ENCODE assay signal across 16 cellular contexts in genomic region chr21:45700461-45700860, GRCh38. TPM values are rescaled to one million over a fixed set of nuclear protein-coding genes. Genes with fewer than 3 reads are reported as not detected.
DNase-seq lines count a peak whose midpoint lies in the region; ATAC-seq and TF ChIP-seq lines count a peak whose summit lies in the region.
"Had no signal": no experiment of that assay in that cellular context is flagged by ENCODE, and none has a peak within 500 bp of the region (broad histone marks: within the 10 kb centered on the region; RNA-seq: fewer than 3 reads in every experiment).

No MANE protein-coding gene starts in this region.

- peaks cover 2% of the 10 kb centered on the region for H3K9me3 Mint-ChIP-seq in CD8-positive, alpha-beta T cell
- peaks cover 4% of the 10 kb centered on the region for H3K9me3 Mint-ChIP-seq in activated CD4-positive, alpha-beta memory T cell treated with anti-CD3 and anti-CD28 coated beads for 36 hours

- DNase-seq in CD8-positive, alpha-beta T cell = no peak
- DNase-seq in cerebellar cortex (ENCODE audit: low spot score) = peak; percentile 67
- DNase-seq in fibroblast of mammary gland (ENCODE audit: low read depth) = no peak
- peak; percentile 24 for DNase-seq in testis
- DNase-seq in MV-4-11 (lab: John Stamatoyannopoulos, UW) = no peak
- no peak for DNase-seq in activated CD4-positive, alpha-beta memory T cell treated with anti-CD3 and anti-CD28 coated beads for 36 hours
- DNase-seq: AML-193; CD4-positive, alpha-beta T cell; DMS153; DMS79 treated with DMSO at 0.1 percent for 48 hours had no signal

- WGBS in testis, 2 donors = 64 to 97% methylated on average over 3 to 6 of the region's 6 CpGs
- WGBS in gastroesophageal sphincter (ENCODE audit: low coverage in 1 of 2), 2 donors = 82 to 92% methylated on average over 2 to 5 of the region's 6 CpGs

- POLR2A ChIA-PET in CD8-positive, alpha-beta T cell (lab: Charles Lee) = no interaction called here
- POLR2A ChIA-PET in activated CD4-positive, alpha-beta memory T cell treated with anti-CD3 and anti-CD28 coated beads for 36 hours (lab: Charles Lee) = no interaction called here

- peak overlapping the region; percentile 11 for H3K27ac Mint-ChIP-seq in CD8-positive, alpha-beta T cell
- H3K27ac Mint-ChIP-seq in activated CD4-positive, alpha-beta memory T cell treated with anti-CD3 and anti-CD28 coated beads for 36 hours = no peak overlapping the region

- TF ChIP-seq CTCF in CD8-positive, alpha-beta T cell (IDR thresholded peaks at IDR 0.05) = no peak
- peak; percentile 7 for TF ChIP-seq CTCF in fibroblast of mammary gland (conservative IDR thresholded peaks at IDR 0.05; ENCODE audit: control insufficient read depth, insufficient read depth, low read depth, low read length)
- TF ChIP-seq CTCF in testis (IDR thresholded peaks at IDR 0.05) = no peak
- no peak for TF ChIP-seq CTCF in gastroesophageal sphincter (IDR thresholded peaks at IDR 0.05)

- TF ChIP-seq POLR2A in testis (IDR thresholded peaks at IDR 0.05) = no peak
- TF ChIP-seq POLR2A in gastroesophageal sphincter (IDR thresholded peaks at IDR 0.05) = no peak

- H3K4me1 Mint-ChIP-seq in CD8-positive, alpha-beta T cell (ENCODE audit: low read depth) = peaks cover 27% of the 10 kb centered on the region
- peaks cover 19% of the 10 kb centered on the region for H3K4me1 Mint-ChIP-seq in activated CD4-positive, alpha-beta memory T cell treated with anti-CD3 and anti-CD28 coated beads for 36 hours (ENCODE audit: low read depth)

- no peaks in the 10 kb centered on the region for H3K27me3 ChIP-seq in CD8-positive, alpha-beta T cell (ENCODE audit: insufficient read depth, low read length)
- H3K27me3 ChIP-seq in testis (no peaks in the 10 kb centered on the region), gastroesophageal sphincter (no peaks in the 10 kb centered on the region)

- H3K36me3 Mint-ChIP-seq in CD8-positive, alpha-beta T cell = no peaks in the 10 kb centered on the region
- H3K36me3 Mint-ChIP-seq in activated CD4-positive, alpha-beta memory T cell treated with anti-CD3 and anti-CD28 coated beads for 36 hours = peaks cover 7% of the 10 kb centered on the region

- CTCF ChIA-PET in CD8-positive, alpha-beta T cell (lab: Charles Lee) = no interaction called here
- CTCF ChIA-PET in activated CD4-positive, alpha-beta memory T cell treated with anti-CD3 and anti-CD28 coated beads for 36 hours (lab: Charles Lee) = no interaction called here

- H3K9me3 ChIP-seq in CD8-positive, alpha-beta T cell (ENCODE audit: low read length) = no peaks in the 10 kb centered on the region
- no peaks in the 10 kb centered on the region for H3K9me3 ChIP-seq in testis
- peaks cover 0 to 9% (median 0%) of the 10 kb centered on the region in 3 donors for H3K9me3 ChIP-seq in gastroesophageal sphincter
- H3K9me3 ChIP-seq: A549, HAP-1 had no signal

- no peak for TF ChIP-seq EP300 in gastroesophageal sphincter (IDR thresholded peaks at IDR 0.05)

- peaks cover 15% of the 10 kb centered on the region for H3K4me1 ChIP-seq in CD8-positive, alpha-beta T cell (ENCODE audit: insufficient read depth, low read length)
- H3K4me1 ChIP-seq in testis = no peaks in the 10 kb centered on the region
- peaks cover 0 to 14% (median 7%) of the 10 kb centered on the region in 3 donors for H3K4me1 ChIP-seq in gastroesophageal sphincter
- H3K4me1 ChIP-seq: A549, HAP-1 had no signal

- intact Hi-C loops in CD8-positive, alpha-beta T cell (cut with DNase I, micrococcal nuclease) = no loop called here
- intact Hi-C loops in testis (cut with DNase I; ENCODE audit: low total_unique reads) = no loop called here
- intact Hi-C loops in activated CD4-positive, alpha-beta memory T cell treated with anti-CD3 and anti-CD28 coated beads for 36 hours (cut with micrococcal nuclease) = no loop called here

- no peak overlapping the region for H3K27ac ChIP-seq in CD8-positive, alpha-beta T cell (ENCODE audit: low read depth, low read length)
- H3K27ac ChIP-seq in testis (no peak overlapping the region), gastroesophageal sphincter (no peak overlapping the region)
- H3K27ac ChIP-seq: 22Rv1, A549, C4-2B had no signal

- no peaks in the 10 kb centered on the region for H3K36me3 ChIP-seq in CD8-positive, alpha-beta T cell (ENCODE audit: insufficient read depth, low read length)
- no peaks in the 10 kb centered on the region for H3K36me3 ChIP-seq in testis (ENCODE audit: low read depth, missing control alignments)
- H3K36me3 ChIP-seq in gastroesophageal sphincter = no peaks in the 10 kb centered on the region
- H3K36me3 ChIP-seq: HAP-1 had no signal

- H3K27me3 Mint-ChIP-seq in CD8-positive, alpha-beta T cell (ENCODE audit: low read depth) = no peaks in the 10 kb centered on the region
- no peaks in the 10 kb centered on the region for H3K27me3 Mint-ChIP-seq in activated CD4-positive, alpha-beta memory T cell treated with anti-CD3 and anti-CD28 coated beads for 36 hours
- H3K27me3 Mint-ChIP-seq: CD4-positive, alpha-beta T cell had no signal

- ATAC-seq in CD8-positive, alpha-beta T cell = no peak
- no peak for ATAC-seq in gastroesophageal sphincter
- ATAC-seq: A549, GM12878 had no signal

- H3K4me3 ChIP-seq in CD8-positive, alpha-beta T cell (ENCODE audit: low read depth, low read length) = no peak overlapping the region
- H3K4me3 ChIP-seq in fibroblast of mammary gland (ENCODE audit: control insufficient read depth, low read depth, low read length) (no peak overlapping the region), testis (no peak overlapping the region), gastroesophageal sphincter (no peak overlapping the region)
- H3K4me3 ChIP-seq: A549, GM12878, HAP-1 had no signal

- H3K4me3 Mint-ChIP-seq in CD8-positive, alpha-beta T cell = no peak overlapping the region
- no peak overlapping the region for H3K4me3 Mint-ChIP-seq in activated CD4-positive, alpha-beta memory T cell treated with anti-CD3 and anti-CD28 coated beads for 36 hours
- H3K4me3 Mint-ChIP-seq: CD4-positive, alpha-beta T cell had no signal

RNA-seq across cellular contexts. Expression of gene PCBP3, which starts 56.9 kb away (rescaled TPM):
- 1 to 10 TPM; 1.3 to 2.4 TPM for total RNA-seq in CD8-positive, alpha-beta T cell
- total RNA-seq in testis = 10 to 100 TPM; 35.7 to 58.3 TPM
- polyA plus RNA-seq in testis (ENCODE audit: insufficient read depth, low read depth, low replicate concordance) = 38.0 TPM
- 10 to 100 TPM in 2 of 4 donors, 1 to 10 TPM in 2; 5.1 to 14.8 (median 10.4) TPM for total RNA-seq in gastroesophageal sphincter
- 1 to 10 TPM; 5.3 to 6.6 TPM for total RNA-seq in activated CD4-positive, alpha-beta memory T cell treated with anti-CD3 and anti-CD28 coated beads for 36 hours

Comparison
In these comparisons a context has a peak if more than half of its experiments do, and no peak if none do; other contexts are left out.
1. DNase-seq: peak in cerebellar cortex (single experiment) and testis (single experiment); none in CD8-positive, alpha-beta T cell (0 of 7), fibroblast of mammary gland (single experiment), MV-4-11 (single experiment) and activated CD4-positive, alpha-beta memory T cell treated with anti-CD3 and anti-CD28 coated beads for 36 hours (single experiment).